Comparison of ENCODE assay signal across 21 cellular contexts in genomic region chr3:124491098-124491497, GRCh38.
"Had no signal": no experiment of that assay in that cellular context is flagged by ENCODE, and none has a peak within 500 bp of the region (broad histone marks: within the 10 kb centered on the region; RNA-seq: fewer than 3 reads in every experiment).

No MANE protein-coding gene starts in this region.

- H3K9me3 ChIP-seq: neutrophil, pancreas, psoas muscle, right atrium auricular region, suprapubic skin had no signal

- H3K27ac ChIP-seq: epithelial cell of prostate, neutrophil, pancreas, psoas muscle, right atrium auricular region, suprapubic skin had no signal

- FAIRE-seq: kidney, pancreas had no signal

- H3K36me3 ChIP-seq: neutrophil, pancreas, right atrium auricular region, suprapubic skin had no signal

- H3K4me1 ChIP-seq: pancreas, psoas muscle, right atrium auricular region, suprapubic skin had no signal

- H3K27me3 ChIP-seq: neutrophil, pancreas, right atrium auricular region, suprapubic skin had no signal

- H3K4me3 ChIP-seq: lung, pancreas, psoas muscle, right atrium auricular region, suprapubic skin had no signal

- DNase-seq: activated CD4-positive, alpha-beta T cell treated with anti-CD3 and anti-CD28 coated beads for 48 hours; activated CD8-positive, alpha-beta T cell treated with anti-CD3 and anti-CD28 coated beads for 36 hours; activated gamma-delta T cell; aorta; cortex of kidney; endodermal cell; kidney; natural killer cell; pancreas; psoas muscle; stimulated activated CD4-positive, alpha-beta T cell treated with anti-CD3 and anti-CD28 coated beads, Interleukin-1b, Interleukin-23, amount 100 ng/mL, for 48 hours; stimulated activated naive CD8-positive, alpha-beta T cell treated with anti-CD3 and anti-CD28 coated beads, Interleukin-15, amount 100 ng/mL, for 72 hours; T-helper 17 cell; trophoblast cell had no signal

- ATAC-seq: activated CD8-positive, alpha-beta T cell treated with anti-CD3 and anti-CD28 coated beads for 36 hours; activated naive CD4-positive, alpha-beta T cell treated with anti-CD3 and anti-CD28 coated beads, Interleukin-2, amount 50 U/mL, for 72 hours; left lobe of liver; natural killer cell; pancreas; psoas muscle; stimulated activated naive CD8-positive, alpha-beta T cell treated with anti-CD3 and anti-CD28 coated beads, Interleukin-15, amount 100 ng/mL, for 72 hours; T-helper 17 cell had no signal
